Comparison of ENCODE assay signal across 1 cellular context in genomic region chr7:81478664-81479063, GRCh38.
TF ChIP-seq lines count a peak whose summit lies in the region.

No MANE protein-coding gene starts in this region.

TF ChIP-seq in HepG2, 621 proteins besides CTCF, POLR2A, EP300 and RAD21 (continued from another document and continues in another):
- TF ChIP-seq IKZF5 (CRISPR knock-in tag; IDR thresholded peaks at IDR 0.05) (0 out of 2 replicates have a peak, but pooled peaks have one; percentile 20), CBX1 (IDR thresholded peaks at IDR 0.05; ENCODE audit: low read depth) (no peak), ZNF10 (CRISPR knock-in tag; IDR thresholded peaks at IDR 0.05; ENCODE audit: borderline replicate concordance, low read depth) (no peak), HOXA9 (CRISPR knock-in tag; IDR thresholded peaks at IDR 0.05; ENCODE audit: borderline replicate concordance) (no peak), DRAP1 (CRISPR knock-in tag; IDR thresholded peaks at IDR 0.05) (no peak), MTA1 (CRISPR knock-in tag; IDR thresholded peaks at IDR 0.05; ENCODE audit: borderline replicate concordance) (0 out of 2 replicates have a peak, but pooled peaks have one; percentile 20), MXD4 (CRISPR knock-in tag; IDR thresholded peaks at IDR 0.05) (no peak), PRMT3 (CRISPR knock-in tag; IDR thresholded peaks at IDR 0.05; ENCODE audit: borderline replicate concordance, low read depth) (no peak), HCFC1 (IDR thresholded peaks at IDR 0.05; ENCODE audit: low read depth, low read length) (no peak), ZBTB20 (CRISPR knock-in tag; IDR thresholded peaks at IDR 0.05; ENCODE audit: borderline replicate concordance, low read depth) (no peak), ELF3 (CRISPR knock-in tag; IDR thresholded peaks at IDR 0.05) (no peak), PAWR (CRISPR knock-in tag; IDR thresholded peaks at IDR 0.05; ENCODE audit: borderline replicate concordance) (no peak), TRIM24 (CRISPR knock-in tag; IDR thresholded peaks at IDR 0.05) (no peak), SP5 (CRISPR knock-in tag; IDR thresholded peaks at IDR 0.05; ENCODE audit: borderline replicate concordance, low read depth) (peak; percentile 55; the same call in 1 of the 2 replicates), ZNF841 (CRISPR knock-in tag; IDR thresholded peaks at IDR 0.05; ENCODE audit: borderline replicate concordance) (no peak), ZNF609 (CRISPR knock-in tag; IDR thresholded peaks at IDR 0.05; ENCODE audit: borderline replicate concordance) (no peak), NFIC (IDR thresholded peaks at IDR 0.05; ENCODE audit: low read length) (no peak), SNAPC2 (CRISPR knock-in tag; IDR thresholded peaks at IDR 0.05) (no peak), ZBTB14 (CRISPR knock-in tag; IDR thresholded peaks at IDR 0.05) (no peak), ZZZ3 (CRISPR knock-in tag; IDR thresholded peaks at IDR 0.05; ENCODE audit: borderline replicate concordance) (no peak), HOXA3 (CRISPR knock-in tag; IDR thresholded peaks at IDR 0.05) (peak; percentile 33; the same call in 1 of the 2 replicates), MIER2 (CRISPR knock-in tag; IDR thresholded peaks at IDR 0.05) (no peak), IRF9 (CRISPR knock-in tag; IDR thresholded peaks at IDR 0.05; ENCODE audit: borderline replicate concordance) (no peak), BORCS8-MEF2B (CRISPR knock-in tag; IDR thresholded peaks at IDR 0.05) (no peak), ETV5 (CRISPR knock-in tag; IDR thresholded peaks at IDR 0.05; ENCODE audit: borderline replicate concordance) (0 out of 2 replicates have a peak, but pooled peaks have one; percentile 15), ZFP36L2 (CRISPR knock-in tag; IDR thresholded peaks at IDR 0.05) (no peak), CENPX (CRISPR knock-in tag; IDR thresholded peaks at IDR 0.05) (no peak), ZNF619 (CRISPR knock-in tag; IDR thresholded peaks at IDR 0.05) (no peak), ZNF562 (CRISPR knock-in tag; IDR thresholded peaks at IDR 0.05; ENCODE audit: borderline replicate concordance) (no peak), ZNF552 (CRISPR knock-in tag; IDR thresholded peaks at IDR 0.05; ENCODE audit: borderline replicate concordance) (no peak), ZNF850 (CRISPR knock-in tag; conservative IDR thresholded peaks at IDR 0.05) (no peak)
- TF ChIP-seq, protein P1, sequence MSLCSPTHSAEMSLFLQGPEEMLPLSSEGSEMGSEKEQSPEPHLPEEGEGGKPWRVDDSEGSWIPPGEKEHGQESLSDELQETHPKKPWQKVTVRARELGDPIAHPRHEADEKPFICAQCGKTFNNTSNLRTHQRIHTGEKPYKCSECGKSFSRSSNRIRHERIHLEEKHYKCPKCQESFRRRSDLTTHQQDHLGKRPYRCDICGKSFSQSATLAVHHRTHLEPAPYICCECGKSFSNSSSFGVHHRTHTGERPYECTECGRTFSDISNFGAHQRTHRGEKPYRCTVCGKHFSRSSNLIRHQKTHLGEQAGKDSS (CRISPR knock-in tag; IDR thresholded peaks at IDR 0.05; ENCODE audit: borderline replicate concordance, low read depth): no peak
- TF ChIP-seq, protein P2, sequence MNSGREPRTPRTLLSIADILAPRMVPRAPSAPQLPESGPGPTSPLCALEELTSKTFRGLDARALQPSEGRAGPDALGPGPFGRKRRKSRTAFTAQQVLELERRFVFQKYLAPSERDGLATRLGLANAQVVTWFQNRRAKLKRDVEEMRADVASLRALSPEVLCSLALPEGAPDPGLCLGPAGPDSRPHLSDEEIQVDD (CRISPR knock-in tag; IDR thresholded peaks at IDR 0.05; ENCODE audit: borderline replicate concordance): no peak
- TF ChIP-seq, protein P3, sequence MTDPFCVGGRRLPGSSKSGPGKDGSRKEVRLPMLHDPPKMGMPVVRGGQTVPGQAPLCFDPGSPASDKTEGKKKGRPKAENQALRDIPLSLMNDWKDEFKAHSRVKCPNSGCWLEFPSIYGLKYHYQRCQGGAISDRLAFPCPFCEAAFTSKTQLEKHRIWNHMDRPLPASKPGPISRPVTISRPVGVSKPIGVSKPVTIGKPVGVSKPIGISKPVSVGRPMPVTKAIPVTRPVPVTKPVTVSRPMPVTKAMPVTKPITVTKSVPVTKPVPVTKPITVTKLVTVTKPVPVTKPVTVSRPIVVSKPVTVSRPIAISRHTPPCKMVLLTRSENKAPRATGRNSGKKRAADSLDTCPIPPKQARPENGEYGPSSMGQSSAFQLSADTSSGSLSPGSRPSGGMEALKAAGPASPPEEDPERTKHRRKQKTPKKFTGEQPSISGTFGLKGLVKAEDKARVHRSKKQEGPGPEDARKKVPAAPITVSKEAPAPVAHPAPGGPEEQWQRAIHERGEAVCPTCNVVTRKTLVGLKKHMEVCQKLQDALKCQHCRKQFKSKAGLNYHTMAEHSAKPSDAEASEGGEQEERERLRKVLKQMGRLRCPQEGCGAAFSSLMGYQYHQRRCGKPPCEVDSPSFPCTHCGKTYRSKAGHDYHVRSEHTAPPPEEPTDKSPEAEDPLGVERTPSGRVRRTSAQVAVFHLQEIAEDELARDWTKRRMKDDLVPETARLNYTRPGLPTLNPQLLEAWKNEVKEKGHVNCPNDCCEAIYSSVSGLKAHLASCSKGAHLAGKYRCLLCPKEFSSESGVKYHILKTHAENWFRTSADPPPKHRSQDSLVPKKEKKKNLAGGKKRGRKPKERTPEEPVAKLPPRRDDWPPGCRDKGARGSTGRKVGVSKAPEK (CRISPR knock-in tag; IDR thresholded peaks at IDR 0.05; ENCODE audit: borderline replicate concordance): no peak
- TF ChIP-seq, protein P4, sequence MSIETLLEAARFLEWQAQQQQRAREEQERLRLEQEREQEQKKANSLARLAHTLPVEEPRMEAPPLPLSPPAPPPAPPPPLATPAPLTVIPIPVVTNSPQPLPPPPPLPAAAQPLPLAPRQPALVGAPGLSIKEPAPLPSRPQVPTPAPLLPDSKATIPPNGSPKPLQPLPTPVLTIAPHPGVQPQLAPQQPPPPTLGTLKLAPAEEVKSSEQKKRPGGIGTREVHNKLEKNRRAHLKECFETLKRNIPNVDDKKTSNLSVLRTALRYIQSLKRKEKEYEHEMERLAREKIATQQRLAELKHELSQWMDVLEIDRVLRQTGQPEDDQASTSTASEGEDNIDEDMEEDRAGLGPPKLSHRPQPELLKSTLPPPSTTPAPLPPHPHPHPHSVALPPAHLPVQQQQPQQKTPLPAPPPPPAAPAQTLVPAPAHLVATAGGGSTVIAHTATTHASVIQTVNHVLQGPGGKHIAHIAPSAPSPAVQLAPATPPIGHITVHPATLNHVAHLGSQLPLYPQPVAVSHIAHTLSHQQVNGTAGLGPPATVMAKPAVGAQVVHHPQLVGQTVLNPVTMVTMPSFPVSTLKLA (IDR thresholded peaks at IDR 0.05): no peak
- TF ChIP-seq, protein P5, sequence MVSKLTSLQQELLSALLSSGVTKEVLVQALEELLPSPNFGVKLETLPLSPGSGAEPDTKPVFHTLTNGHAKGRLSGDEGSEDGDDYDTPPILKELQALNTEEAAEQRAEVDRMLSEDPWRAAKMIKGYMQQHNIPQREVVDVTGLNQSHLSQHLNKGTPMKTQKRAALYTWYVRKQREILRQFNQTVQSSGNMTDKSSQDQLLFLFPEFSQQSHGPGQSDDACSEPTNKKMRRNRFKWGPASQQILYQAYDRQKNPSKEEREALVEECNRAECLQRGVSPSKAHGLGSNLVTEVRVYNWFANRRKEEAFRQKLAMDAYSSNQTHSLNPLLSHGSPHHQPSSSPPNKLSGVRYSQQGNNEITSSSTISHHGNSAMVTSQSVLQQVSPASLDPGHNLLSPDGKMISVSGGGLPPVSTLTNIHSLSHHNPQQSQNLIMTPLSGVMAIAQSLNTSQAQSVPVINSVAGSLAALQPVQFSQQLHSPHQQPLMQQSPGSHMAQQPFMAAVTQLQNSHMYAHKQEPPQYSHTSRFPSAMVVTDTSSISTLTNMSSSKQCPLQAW (CRISPR knock-in tag; IDR thresholded peaks at IDR 0.05): peak; percentile 49
- TF ChIP-seq, protein P6, sequence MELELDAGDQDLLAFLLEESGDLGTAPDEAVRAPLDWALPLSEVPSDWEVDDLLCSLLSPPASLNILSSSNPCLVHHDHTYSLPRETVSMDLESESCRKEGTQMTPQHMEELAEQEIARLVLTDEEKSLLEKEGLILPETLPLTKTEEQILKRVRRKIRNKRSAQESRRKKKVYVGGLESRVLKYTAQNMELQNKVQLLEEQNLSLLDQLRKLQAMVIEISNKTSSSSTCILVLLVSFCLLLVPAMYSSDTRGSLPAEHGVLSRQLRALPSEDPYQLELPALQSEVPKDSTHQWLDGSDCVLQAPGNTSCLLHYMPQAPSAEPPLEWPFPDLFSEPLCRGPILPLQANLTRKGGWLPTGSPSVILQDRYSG (CRISPR knock-in tag; IDR thresholded peaks at IDR 0.05): no peak
- TF ChIP-seq, protein P7, sequence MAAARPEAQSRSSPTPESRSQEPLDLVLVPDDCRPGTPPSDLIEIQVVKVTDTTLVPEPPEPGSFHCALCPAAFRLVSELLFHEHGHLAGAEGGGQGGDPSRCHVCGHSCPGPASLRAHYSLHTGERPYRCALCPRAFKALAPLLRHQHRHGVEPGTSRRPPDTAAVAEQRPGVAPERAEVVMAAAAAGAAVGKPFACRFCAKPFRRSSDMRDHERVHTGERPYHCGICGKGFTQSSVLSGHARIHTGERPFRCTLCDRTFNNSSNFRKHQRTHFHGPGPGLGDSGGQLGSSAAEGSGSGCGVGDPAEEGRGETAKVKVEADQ (CRISPR knock-in tag; IDR thresholded peaks at IDR 0.05; ENCODE audit: borderline replicate concordance): no peak
- TF ChIP-seq, protein P8, sequence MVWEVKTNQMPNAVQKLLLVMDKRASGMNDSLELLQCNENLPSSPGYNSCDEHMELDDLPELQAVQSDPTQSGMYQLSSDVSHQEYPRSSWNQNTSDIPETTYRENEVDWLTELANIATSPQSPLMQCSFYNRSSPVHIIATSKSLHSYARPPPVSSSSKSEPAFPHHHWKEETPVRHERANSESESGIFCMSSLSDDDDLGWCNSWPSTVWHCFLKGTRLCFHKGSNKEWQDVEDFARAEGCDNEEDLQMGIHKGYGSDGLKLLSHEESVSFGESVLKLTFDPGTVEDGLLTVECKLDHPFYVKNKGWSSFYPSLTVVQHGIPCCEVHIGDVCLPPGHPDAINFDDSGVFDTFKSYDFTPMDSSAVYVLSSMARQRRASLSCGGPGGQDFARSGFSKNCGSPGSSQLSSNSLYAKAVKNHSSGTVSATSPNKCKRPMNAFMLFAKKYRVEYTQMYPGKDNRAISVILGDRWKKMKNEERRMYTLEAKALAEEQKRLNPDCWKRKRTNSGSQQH (CRISPR knock-in tag; IDR thresholded peaks at IDR 0.05; ENCODE audit: low read depth): no peak
